ENCODE assay signal across 16 cellular contexts in genomic region chr5:77920350-77921046, GRCh38.
"Had no signal": no experiment of that assay in that cellular context is flagged by ENCODE, and none has a peak within 500 bp of the region (broad histone marks: within the 10 kb centered on the region; RNA-seq: fewer than 3 reads in every experiment).

No MANE protein-coding gene starts in this region.

- H3K4me3 ChIP-seq: gastrocnemius medialis, heart left ventricle, upper lobe of right lung had no signal

- DNase-seq: activated B cell treated with CpG ODN at 0.5 μM for 24 hours; activated CD4-positive, alpha-beta memory T cell treated with anti-CD3 and anti-CD28 coated beads for 36 hours; activated CD4-positive, alpha-beta T cell treated with anti-CD3 and anti-CD28 coated beads for 4 hours; activated naive CD4-positive, alpha-beta T cell treated with anti-CD3 and anti-CD28 coated beads for 36 hours; activated T-cell treated with anti-CD3 and anti-CD28 coated beads, Interleukin-2, amount 50 U/mL, for 1 hour; aorta; effector CD4-positive, alpha-beta T cell; gastrocnemius medialis; heart left ventricle; left ventricle myocardium superior; retina; stimulated activated CD4-positive, alpha-beta T cell treated with anti-CD3 and anti-CD28 coated beads, Interleukin-12 subunit alpha, Interleukin-12 subunit beta, amount 100 ng/mL, for 4 hours; stimulated activated CD4-positive, alpha-beta T cell treated with anti-CD3 and anti-CD28 coated beads, Interleukin-1b, Interleukin-23, amount 100 ng/mL, for 48 hours; stimulated activated CD8-positive, alpha-beta memory T cell treated with anti-CD3 and anti-CD28 coated beads, Interleukin-4, amount 100 ng/mL, for 48 hours; stimulated activated naive CD4-positive, alpha-beta T cell; upper lobe of right lung had no signal

- ATAC-seq: gastrocnemius medialis, heart left ventricle, left ventricle myocardium superior, upper lobe of right lung had no signal

- H3K36me3 ChIP-seq: gastrocnemius medialis, heart left ventricle, upper lobe of right lung had no signal

- H3K27ac ChIP-seq: gastrocnemius medialis, heart left ventricle, upper lobe of right lung had no signal

- H3K27me3 ChIP-seq: heart left ventricle, upper lobe of right lung had no signal

- H3K9me3 ChIP-seq: gastrocnemius medialis, heart left ventricle, upper lobe of right lung had no signal

- H3K4me1 ChIP-seq: gastrocnemius medialis, heart left ventricle, upper lobe of right lung had no signal
